ENCODE assay signal across 1 cellular context in the genomic region with DNA sequence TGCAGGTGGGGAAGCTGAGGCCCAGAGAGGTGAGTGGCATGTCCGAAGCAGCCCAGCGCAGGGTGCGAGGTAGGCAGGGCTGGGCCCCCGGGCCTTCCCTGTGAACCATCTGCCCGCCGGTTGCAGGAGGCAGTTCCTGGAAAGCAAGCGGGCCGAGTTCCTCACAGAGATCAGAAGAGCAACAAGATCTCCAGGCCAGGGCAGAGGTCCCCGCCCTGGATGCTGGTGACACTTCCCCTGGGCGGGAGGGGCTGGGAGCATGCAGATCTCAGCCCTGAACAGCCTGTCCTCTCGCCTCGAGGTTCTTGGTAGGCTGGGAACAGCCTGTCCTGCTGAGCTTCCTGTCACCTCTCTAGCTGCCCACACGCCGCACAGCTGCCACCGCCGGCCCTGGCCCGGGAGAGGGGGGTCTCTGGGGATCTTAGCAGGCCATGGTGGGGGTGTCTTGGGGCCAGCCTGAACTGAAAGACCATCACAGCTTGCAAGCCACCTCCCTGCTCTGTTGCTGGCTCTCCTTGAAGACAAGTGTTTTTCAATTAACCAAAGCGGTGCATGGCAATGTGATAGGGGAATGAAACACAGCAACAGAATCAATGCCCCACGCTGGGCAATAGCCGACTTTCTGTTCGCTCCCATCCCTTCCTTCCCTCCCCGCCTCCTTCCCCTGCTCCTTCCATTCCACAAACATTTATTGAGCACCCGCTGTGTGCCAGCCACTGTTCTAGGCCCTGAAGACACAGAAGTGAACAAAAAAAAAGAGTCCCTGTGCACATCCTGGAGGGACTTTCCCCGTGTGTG.
TF ChIP-seq lines count a peak whose summit lies in the region.

No MANE protein-coding gene starts in this region.

TF ChIP-seq in HepG2, 621 proteins besides CTCF, POLR2A, EP300 and RAD21 (continued from another document and continues in another):
- TF ChIP-seq, protein P1, sequence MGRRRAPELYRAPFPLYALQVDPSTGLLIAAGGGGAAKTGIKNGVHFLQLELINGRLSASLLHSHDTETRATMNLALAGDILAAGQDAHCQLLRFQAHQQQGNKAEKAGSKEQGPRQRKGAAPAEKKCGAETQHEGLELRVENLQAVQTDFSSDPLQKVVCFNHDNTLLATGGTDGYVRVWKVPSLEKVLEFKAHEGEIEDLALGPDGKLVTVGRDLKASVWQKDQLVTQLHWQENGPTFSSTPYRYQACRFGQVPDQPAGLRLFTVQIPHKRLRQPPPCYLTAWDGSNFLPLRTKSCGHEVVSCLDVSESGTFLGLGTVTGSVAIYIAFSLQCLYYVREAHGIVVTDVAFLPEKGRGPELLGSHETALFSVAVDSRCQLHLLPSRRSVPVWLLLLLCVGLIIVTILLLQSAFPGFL (CRISPR knock-in tag; IDR thresholded peaks at IDR 0.05), result no peak
- TF ChIP-seq ZNF891 (CRISPR knock-in tag; IDR thresholded peaks at IDR 0.05) (no peak), MXI1 (IDR thresholded peaks at IDR 0.05; ENCODE audit: borderline replicate concordance, low read depth, low read length) (no peak), GABPB1 (CRISPR knock-in tag; IDR thresholded peaks at IDR 0.05) (peak; percentile 69), ZNF232 (CRISPR knock-in tag; IDR thresholded peaks at IDR 0.05; ENCODE audit: borderline replicate concordance) (no peak; the same call in 1 of the 2 replicates), CEBPG (CRISPR knock-in tag; IDR thresholded peaks at IDR 0.05) (no peak), ZNF121 (CRISPR knock-in tag; IDR thresholded peaks at IDR 0.05) (no peak), SUZ12 (IDR thresholded peaks at IDR 0.05; ENCODE audit: low read depth, low read length) (no peak), XBP1 (CRISPR knock-in tag; IDR thresholded peaks at IDR 0.05) (no peak), HCFC1 (IDR thresholded peaks at IDR 0.05; ENCODE audit: low read depth, low read length) (no peak), ZNF10 (CRISPR knock-in tag; IDR thresholded peaks at IDR 0.05; ENCODE audit: borderline replicate concordance, low read depth) (no peak), KDM2A (CRISPR knock-in tag; IDR thresholded peaks at IDR 0.05; ENCODE audit: borderline replicate concordance, low read depth) (peak; percentile 62), SMAD1 (CRISPR knock-in tag; IDR thresholded peaks at IDR 0.05; ENCODE audit: borderline replicate concordance, low read depth) (no peak), JUNB (CRISPR knock-in tag; IDR thresholded peaks at IDR 0.05; ENCODE audit: borderline replicate concordance) (no peak), TCF12 (IDR thresholded peaks at IDR 0.05) (no peak), TCF12 (CRISPR knock-in tag; IDR thresholded peaks at IDR 0.05) (no peak), ISX (CRISPR knock-in tag; conservative IDR thresholded peaks at IDR 0.05) (no peak), RARA (CRISPR knock-in tag; IDR thresholded peaks at IDR 0.05) (peak; percentile 94), ZNF17 (CRISPR knock-in tag; IDR thresholded peaks at IDR 0.05) (no peak), KDM1A (CRISPR knock-in tag; IDR thresholded peaks at IDR 0.05) (no peak), ZNF567 (CRISPR knock-in tag; IDR thresholded peaks at IDR 0.05; ENCODE audit: borderline replicate concordance) (no peak), ZNF335 (CRISPR knock-in tag; IDR thresholded peaks at IDR 0.05) (no peak)
- TF ChIP-seq, protein P2, sequence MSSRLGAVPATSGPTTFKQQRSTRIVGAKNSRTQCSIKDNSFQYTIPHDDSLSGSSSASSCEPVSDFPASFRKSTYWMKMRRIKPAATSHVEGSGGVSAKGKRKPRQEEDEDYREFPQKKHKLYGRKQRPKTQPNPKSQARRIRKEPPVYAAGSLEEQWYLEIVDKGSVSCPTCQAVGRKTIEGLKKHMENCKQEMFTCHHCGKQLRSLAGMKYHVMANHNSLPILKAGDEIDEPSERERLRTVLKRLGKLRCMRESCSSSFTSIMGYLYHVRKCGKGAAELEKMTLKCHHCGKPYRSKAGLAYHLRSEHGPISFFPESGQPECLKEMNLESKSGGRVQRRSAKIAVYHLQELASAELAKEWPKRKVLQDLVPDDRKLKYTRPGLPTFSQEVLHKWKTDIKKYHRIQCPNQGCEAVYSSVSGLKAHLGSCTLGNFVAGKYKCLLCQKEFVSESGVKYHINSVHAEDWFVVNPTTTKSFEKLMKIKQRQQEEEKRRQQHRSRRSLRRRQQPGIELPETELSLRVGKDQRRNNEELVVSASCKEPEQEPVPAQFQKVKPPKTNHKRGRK (CRISPR knock-in tag; IDR thresholded peaks at IDR 0.05), result peak; percentile 24; the same call in 1 of the 2 replicates
- TF ChIP-seq, protein P3, sequence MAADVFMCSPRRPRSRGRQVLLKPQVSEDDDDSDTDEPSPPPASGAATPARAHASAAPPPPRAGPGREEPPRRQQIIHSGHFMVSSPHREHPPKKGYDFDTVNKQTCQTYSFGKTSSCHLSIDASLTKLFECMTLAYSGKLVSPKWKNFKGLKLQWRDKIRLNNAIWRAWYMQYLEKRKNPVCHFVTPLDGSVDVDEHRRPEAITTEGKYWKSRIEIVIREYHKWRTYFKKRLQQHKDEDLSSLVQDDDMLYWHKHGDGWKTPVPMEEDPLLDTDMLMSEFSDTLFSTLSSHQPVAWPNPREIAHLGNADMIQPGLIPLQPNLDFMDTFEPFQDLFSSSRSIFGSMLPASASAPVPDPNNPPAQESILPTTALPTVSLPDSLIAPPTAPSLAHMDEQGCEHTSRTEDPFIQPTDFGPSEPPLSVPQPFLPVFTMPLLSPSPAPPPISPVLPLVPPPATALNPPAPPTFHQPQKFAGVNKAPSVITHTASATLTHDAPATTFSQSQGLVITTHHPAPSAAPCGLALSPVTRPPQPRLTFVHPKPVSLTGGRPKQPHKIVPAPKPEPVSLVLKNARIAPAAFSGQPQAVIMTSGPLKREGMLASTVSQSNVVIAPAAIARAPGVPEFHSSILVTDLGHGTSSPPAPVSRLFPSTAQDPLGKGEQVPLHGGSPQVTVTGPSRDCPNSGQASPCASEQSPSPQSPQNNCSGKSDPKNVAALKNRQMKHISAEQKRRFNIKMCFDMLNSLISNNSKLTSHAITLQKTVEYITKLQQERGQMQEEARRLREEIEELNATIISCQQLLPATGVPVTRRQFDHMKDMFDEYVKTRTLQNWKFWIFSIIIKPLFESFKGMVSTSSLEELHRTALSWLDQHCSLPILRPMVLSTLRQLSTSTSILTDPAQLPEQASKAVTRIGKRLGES (CRISPR knock-in tag; IDR thresholded peaks at IDR 0.05; ENCODE audit: borderline replicate concordance), result no peak
- TF ChIP-seq, protein P4, sequence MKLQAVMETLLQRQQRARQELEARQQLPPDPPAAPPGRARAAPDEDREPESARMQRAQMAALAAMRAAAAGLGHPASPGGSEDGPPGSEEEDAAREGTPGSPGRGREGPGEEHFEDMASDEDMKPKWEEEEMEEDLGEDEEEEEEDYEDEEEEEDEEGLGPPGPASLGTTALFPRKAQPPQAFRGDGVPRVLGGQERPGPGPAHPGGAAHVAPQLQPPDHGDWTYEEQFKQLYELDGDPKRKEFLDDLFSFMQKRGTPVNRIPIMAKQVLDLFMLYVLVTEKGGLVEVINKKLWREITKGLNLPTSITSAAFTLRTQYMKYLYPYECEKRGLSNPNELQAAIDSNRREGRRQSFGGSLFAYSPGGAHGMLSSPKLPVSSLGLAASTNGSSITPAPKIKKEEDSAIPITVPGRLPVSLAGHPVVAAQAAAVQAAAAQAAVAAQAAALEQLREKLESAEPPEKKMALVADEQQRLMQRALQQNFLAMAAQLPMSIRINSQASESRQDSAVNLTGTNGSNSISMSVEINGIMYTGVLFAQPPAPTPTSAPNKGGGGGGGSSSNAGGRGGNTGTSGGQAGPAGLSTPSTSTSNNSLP (IDR thresholded peaks at IDR 0.05; ENCODE audit: low read depth, low read length), result no peak
- TF ChIP-seq, protein P5, sequence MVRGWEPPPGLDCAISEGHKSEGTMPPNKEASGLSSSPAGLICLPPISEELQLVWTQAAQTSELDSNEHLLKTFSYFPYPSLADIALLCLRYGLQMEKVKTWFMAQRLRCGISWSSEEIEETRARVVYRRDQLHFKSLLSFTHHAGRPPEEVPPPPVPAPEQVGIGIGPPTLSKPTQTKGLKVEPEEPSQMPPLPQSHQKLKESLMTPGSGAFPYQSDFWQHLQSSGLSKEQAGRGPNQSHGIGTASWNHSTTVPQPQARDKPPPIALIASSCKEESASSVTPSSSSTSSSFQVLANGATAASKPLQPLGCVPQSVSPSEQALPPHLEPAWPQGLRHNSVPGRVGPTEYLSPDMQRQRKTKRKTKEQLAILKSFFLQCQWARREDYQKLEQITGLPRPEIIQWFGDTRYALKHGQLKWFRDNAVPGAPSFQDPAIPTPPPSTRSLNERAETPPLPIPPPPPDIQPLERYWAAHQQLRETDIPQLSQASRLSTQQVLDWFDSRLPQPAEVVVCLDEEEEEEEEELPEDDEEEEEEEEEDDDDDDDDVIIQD (CRISPR knock-in tag; IDR thresholded peaks at IDR 0.05; ENCODE audit: low read depth), result 0 out of 2 replicates have a peak, but pooled peaks have one; percentile 64
- TF ChIP-seq, protein P6, sequence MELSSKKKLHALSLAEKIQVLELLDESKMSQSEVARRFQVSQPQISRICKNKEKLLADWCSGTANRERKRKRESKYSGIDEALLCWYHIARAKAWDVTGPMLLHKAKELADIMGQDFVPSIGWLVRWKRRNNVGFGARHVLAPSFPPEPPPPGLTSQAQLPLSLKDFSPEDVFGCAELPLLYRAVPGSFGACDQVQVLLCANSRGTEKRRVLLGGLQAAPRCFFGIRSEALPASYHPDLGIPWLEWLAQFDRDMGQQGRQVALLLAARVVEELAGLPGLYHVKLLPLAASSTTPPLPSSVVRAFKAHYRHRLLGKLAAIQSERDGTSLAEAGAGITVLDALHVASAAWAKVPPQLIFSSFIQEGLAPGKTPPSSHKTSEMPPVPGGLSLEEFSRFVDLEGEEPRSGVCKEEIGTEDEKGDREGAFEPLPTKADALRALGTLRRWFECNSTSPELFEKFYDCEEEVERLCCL (CRISPR knock-in tag; IDR thresholded peaks at IDR 0.05; ENCODE audit: borderline replicate concordance), result no peak
- TF ChIP-seq, protein P7, sequence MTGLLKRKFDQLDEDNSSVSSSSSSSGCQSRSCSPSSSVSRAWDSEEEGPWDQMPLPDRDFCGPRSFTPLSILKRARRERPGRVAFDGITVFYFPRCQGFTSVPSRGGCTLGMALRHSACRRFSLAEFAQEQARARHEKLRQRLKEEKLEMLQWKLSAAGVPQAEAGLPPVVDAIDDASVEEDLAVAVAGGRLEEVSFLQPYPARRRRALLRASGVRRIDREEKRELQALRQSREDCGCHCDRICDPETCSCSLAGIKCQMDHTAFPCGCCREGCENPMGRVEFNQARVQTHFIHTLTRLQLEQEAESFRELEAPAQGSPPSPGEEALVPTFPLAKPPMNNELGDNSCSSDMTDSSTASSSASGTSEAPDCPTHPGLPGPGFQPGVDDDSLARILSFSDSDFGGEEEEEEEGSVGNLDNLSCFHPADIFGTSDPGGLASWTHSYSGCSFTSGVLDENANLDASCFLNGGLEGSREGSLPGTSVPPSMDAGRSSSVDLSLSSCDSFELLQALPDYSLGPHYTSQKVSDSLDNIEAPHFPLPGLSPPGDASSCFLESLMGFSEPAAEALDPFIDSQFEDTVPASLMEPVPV (CRISPR knock-in tag; IDR thresholded peaks at IDR 0.05), result no peak
- TF ChIP-seq, protein P8, sequence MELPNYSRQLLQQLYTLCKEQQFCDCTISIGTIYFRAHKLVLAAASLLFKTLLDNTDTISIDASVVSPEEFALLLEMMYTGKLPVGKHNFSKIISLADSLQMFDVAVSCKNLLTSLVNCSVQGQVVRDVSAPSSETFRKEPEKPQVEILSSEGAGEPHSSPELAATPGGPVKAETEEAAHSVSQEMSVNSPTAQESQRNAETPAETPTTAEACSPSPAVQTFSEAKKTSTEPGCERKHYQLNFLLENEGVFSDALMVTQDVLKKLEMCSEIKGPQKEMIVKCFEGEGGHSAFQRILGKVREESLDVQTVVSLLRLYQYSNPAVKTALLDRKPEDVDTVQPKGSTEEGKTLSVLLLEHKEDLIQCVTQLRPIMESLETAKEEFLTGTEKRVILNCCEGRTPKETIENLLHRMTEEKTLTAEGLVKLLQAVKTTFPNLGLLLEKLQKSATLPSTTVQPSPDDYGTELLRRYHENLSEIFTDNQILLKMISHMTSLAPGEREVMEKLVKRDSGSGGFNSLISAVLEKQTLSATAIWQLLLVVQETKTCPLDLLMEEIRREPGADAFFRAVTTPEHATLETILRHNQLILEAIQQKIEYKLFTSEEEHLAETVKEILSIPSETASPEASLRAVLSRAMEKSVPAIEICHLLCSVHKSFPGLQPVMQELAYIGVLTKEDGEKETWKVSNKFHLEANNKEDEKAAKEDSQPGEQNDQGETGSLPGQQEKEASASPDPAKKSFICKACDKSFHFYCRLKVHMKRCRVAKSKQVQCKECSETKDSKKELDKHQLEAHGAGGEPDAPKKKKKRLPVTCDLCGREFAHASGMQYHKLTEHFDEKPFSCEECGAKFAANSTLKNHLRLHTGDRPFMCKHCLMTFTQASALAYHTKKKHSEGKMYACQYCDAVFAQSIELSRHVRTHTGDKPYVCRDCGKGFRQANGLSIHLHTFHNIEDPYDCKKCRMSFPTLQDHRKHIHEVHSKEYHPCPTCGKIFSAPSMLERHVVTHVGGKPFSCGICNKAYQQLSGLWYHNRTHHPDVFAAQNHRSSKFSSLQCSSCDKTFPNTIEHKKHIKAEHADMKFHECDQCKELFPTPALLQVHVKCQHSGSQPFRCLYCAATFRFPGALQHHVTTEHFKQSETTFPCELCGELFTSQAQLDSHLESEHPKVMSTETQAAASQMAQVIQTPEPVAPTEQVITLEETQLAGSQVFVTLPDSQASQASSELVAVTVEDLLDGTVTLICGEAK (IDR thresholded peaks at IDR 0.05), result no peak
- TF ChIP-seq, protein P8 (CRISPR knock-in tag; IDR thresholded peaks at IDR 0.05), result no peak
